ENCODE assay signal across 8 cellular contexts in the genomic region with DNA sequence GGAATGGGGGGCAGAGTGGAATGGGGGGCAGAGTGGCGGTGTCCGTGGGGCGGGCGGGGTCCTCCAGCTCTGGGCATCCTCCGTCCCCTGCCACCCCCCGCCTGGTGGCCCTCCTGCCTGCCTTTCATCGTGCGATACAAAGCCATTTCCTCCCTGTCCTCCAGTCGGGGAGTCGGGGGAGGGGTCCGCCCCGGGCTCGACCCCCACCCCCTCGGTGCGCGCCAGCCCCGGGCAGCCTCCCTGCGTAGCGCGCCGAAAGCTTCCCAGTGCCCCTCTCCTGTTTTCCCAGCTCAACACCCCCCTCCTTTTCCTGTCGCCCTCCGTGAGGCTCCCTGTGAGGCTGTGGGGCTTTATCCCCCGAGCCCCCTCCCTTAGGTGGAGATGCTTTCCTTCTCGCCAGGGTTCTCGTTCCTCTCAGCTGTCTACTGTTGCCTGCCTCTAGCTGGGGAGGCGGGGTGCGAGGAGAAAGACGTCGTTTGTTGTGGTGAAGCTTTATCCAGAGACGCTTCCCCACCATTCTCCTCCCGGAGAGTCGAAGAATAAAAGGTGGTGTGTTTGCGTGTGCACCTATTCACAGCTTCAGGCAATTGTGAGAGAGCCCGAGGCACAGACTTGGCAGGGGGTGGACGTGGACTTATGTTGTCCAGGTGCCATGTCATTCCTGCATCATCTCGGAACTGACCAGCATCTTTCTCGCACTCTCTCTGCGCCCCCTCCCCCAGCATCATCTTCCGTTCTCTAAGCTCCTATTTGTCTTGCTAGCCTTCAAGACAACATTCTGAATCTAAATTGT. TPM values are rescaled to one million over a fixed set of nuclear protein-coding genes. Genes with fewer than 3 reads are reported as not detected.
DNase-seq lines count a peak whose midpoint lies in the region; ATAC-seq and TF ChIP-seq lines count a peak whose summit lies in the region.

No MANE protein-coding gene starts in this region.

- no peak for TF ChIP-seq POLR2A in spleen (IDR thresholded peaks at IDR 0.05)

- H3K9ac ChIP-seq in OCI-LY3 (ENCODE audit: low read length), result no peak overlapping the region
- H3K9ac ChIP-seq in mammary epithelial cell (ENCODE audit: insufficient read depth, low read length), result peak overlapping the region; percentile 53

- H3K27me3 ChIP-seq in OCI-LY3 (ENCODE audit: low read depth, low read length) (peaks cover 7% of the 10 kb centered on the region; the same call in 1 of the 2 replicates), mammary epithelial cell (ENCODE audit: insufficient read depth, low read length) (no peaks in the 10 kb centered on the region), spleen (replicated peaks in 1 of 7) (peaks cover 0 to 26% (median 12%) of the 10 kb centered on the region in 7 donors)

- dilution Hi-C loops in mammary epithelial cell (cut with HindIII; ENCODE audit: low sequenced_read_pairs), result no loop called here

- no peak for ATAC-seq in HG03095 (IDR thresholded peaks at IDR 0.05; ENCODE audit: unreplicated experiment)

- H3K4me2 ChIP-seq in OCI-LY3 (ENCODE audit: low read length) (peak overlapping the region; percentile 66), mammary epithelial cell (ENCODE audit: insufficient read depth, low read depth, low read length) (peak overlapping the region; percentile 86)

- no peaks in the 10 kb centered on the region for H4K20me1 ChIP-seq in OCI-LY3 (ENCODE audit: insufficient read depth, low read length)
- H4K20me1 ChIP-seq in mammary epithelial cell (ENCODE audit: insufficient read depth, low read length), result no peaks in the 10 kb centered on the region

- in situ Hi-C loops in mammary epithelial cell (cut with MboI; ENCODE audit: low sequenced_read_pairs in 2 of 2), result no loop called here

- no peaks in the 10 kb centered on the region for H3K36me3 ChIP-seq in OCI-LY3 (replicated peaks; ENCODE audit: low read depth, low read length)
- no peaks in the 10 kb centered on the region for H3K36me3 ChIP-seq in mammary epithelial cell (ENCODE audit: insufficient read depth, low read length)
- no peaks in the 10 kb centered on the region for H3K36me3 ChIP-seq in spleen

- H3K9me3 ChIP-seq in OCI-LY3 (ENCODE audit: insufficient read depth, low read length), result no peaks in the 10 kb centered on the region
- no peaks in the 10 kb centered on the region for H3K9me3 ChIP-seq in mammary epithelial cell (replicated peaks; ENCODE audit: insufficient read depth, low read length)
- H3K9me3 ChIP-seq in spleen, result no peaks in the 10 kb centered on the region

- WGBS in mammary epithelial cell (ENCODE audit: low coverage, missing lambda C conversion rate), result 16% methylated on average over 12 of the region's 40 CpGs
- 1 to 5% (median 3%) methylated on average over 23 to 40 of the region's 40 CpGs for WGBS in spleen, 5 donors

- H3K4me3 ChIP-seq in OCI-LY3 (ENCODE audit: low read length) (peak overlapping the region; percentile 77), mammary epithelial cell (replicated peaks in 1 of 3; ENCODE audit: insufficient read depth in 1 of 3, low read depth in 2 of 3, low read length in 3 of 3) (peak overlapping the region; percentile 71 to 100 (median 86)), spleen (peak overlapping the region; percentile 55 to 92 (median 80))

- DNase-seq in NCI-H345 (lab: John Stamatoyannopoulos, UW) (peak; percentile 24), NCI-H345 treated with DMSO at 0.1 percent for 48 hours (lab: John Stamatoyannopoulos, UW; ENCODE audit: unreplicated experiment) (no peak), mammary epithelial cell (peak; percentile 34), inferior parietal cortex (ENCODE audit: extremely low spot score) (peak; percentile 63), spleen (no peak), RKO (ENCODE audit: low spot score) (no peak)

- no TSS peak for BruUV-seq in mammary epithelial cell (replicated peaks; lab: Mats Ljungman, UMichigan)

- no peaks in the 10 kb centered on the region for H3K79me2 ChIP-seq in OCI-LY3 (ENCODE audit: low read length)
- H3K79me2 ChIP-seq in mammary epithelial cell (ENCODE audit: insufficient read depth, low read length), result no peaks in the 10 kb centered on the region

- H2AFZ ChIP-seq in OCI-LY3 (ENCODE audit: low read depth, low read length) (no peak overlapping the region), mammary epithelial cell (ENCODE audit: low read depth, low read length) (peak overlapping the region; percentile 97)

- intact Hi-C loops in mammary epithelial cell (cut with micrococcal nuclease) (loop anchor here (1.0 to 2.0 kb wide), 3 partner anchors 41 to 141 kb away; no protein-coding TSS in a partner anchor), spleen (cut with DNase I; ENCODE audit: low total_unique reads) (no loop called here)

- 0 out of 2 replicates have a peak, but pooled peaks cover 8% of the 10 kb centered on the region for H3K4me1 ChIP-seq in OCI-LY3 (ENCODE audit: low read length)
- peaks cover 14% of the 10 kb centered on the region for H3K4me1 ChIP-seq in mammary epithelial cell (ENCODE audit: insufficient read depth, low read length)
- H3K4me1 ChIP-seq in spleen, result peaks cover 6 to 27% (median 20%) of the 10 kb centered on the region in 6 donors

- H3K27ac ChIP-seq in OCI-LY3 (ENCODE audit: low read length) (no peak overlapping the region), mammary epithelial cell (ENCODE audit: insufficient read depth, low read depth, low read length) (no peak overlapping the region), spleen (peak overlapping the region in 3 of 8 donors; percentile 72 to 82 (median 80))

- CTCF ChIA-PET in mammary epithelial cell (lab: Charles Lee; ENCODE audit: low non-redundant PET), result interaction anchor here (0.5 kb wide), 1 partner anchor 40 kb away, joined by 3 read pairs; no protein-coding TSS in a partner anchor

- TF ChIP-seq CTCF in OCI-LY3 (IDR thresholded peaks at IDR 0.05; ENCODE audit: low read depth, low read length) (no peak), mammary epithelial cell (conservative IDR thresholded peaks at IDR 0.05 in 1 of 2, IDR thresholded peaks at IDR 0.05 in 1 of 2; ENCODE audit: extremely low read depth in 1 of 2, insufficient read depth in 1 of 2, low read depth in 1 of 2, low read length in 2 of 2) (no peak), spleen (IDR thresholded peaks at IDR 0.05 in 8 of 11, conservative IDR thresholded peaks at IDR 0.05 in 3 of 11) (no peak)

RNA-seq across cellular contexts. Expression of gene DNM3, which starts 0.8 kb away (rescaled TPM):
- total RNA-seq in mammary epithelial cell (1 to 10 TPM; 3.0 to 6.4 TPM), spleen (10 to 100 TPM in 1 of 7 donors, 1 to 10 TPM in 6; 3.0 to 10.2 (median 6.6) TPM)
- polyA plus RNA-seq in mammary epithelial cell (3.1 TPM), spleen (1 to 10 TPM in 1 of 3 donors, under 1 TPM in 2; 0.61 to 1.9 (median 0.74) TPM)
- polyA minus RNA-seq in mammary epithelial cell, result 8.0 TPM

Comparison
In these comparisons a context has a peak if more than half of its experiments do, and no peak if none do; other contexts are left out.
1. DNase-seq: peak in NCI-H345 (single experiment), mammary epithelial cell (single experiment) and inferior parietal cortex (single experiment); none in NCI-H345 treated with DMSO at 0.1 percent for 48 hours (single experiment), spleen (single experiment) and RKO (single experiment).
2. Peak in every context shown above with its lines, with median percentiles within 50 percentile points of each other: H3K4me3 ChIP-seq.